In the genomic region with DNA sequence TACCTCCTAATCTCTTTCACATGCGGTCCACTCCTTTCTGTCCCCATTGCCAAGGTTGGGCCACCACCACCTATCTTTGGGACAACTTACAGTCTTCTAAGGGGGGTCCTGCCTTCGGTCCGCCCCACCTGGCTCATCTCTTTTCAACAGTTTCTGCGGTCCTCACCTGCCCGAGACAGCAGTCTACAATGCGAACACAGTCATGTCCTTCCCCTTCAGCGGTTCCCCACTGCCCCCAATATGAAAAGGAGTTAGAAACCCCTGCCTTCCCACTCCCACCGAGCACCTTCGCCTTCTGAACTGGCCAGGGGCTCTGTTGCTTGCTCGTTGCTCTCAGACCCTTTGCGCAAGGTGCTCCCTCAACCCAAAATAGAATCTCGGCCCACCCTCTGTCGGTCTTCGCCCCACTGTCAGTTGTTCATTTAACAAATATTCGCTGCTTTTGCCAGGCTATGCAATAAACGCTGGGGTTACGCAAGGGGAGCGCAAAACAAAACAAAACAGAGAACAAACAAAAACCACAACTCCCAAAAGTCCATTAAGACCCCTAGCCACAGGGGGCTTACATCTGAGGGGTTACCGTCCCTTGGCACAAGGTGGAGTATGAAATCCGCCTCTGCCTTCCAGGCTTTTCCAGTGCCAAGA, we compare ENCODE assay signal across 8 cellular contexts. TPM values are rescaled to one million over a fixed set of nuclear protein-coding genes. Genes with fewer than 3 reads are reported as not detected.
A peak's percentile ranks its signal among the peaks of the same experiment; 100 is the strongest.
DNase-seq lines count a peak whose midpoint lies in the region; ATAC-seq and TF ChIP-seq lines count a peak whose summit lies in the region.

No MANE protein-coding gene starts in this region.

- H3K36me3 ChIP-seq in A673 (ENCODE audit: insufficient read depth, low read length, poor library complexity, severe bottlenecking) (peaks cover 12% of the 10 kb centered on the region), colonic mucosa (no peaks in the 10 kb centered on the region)

- H3K9me3 Mint-ChIP-seq in mesothelial cell of epicardium = peaks cover 6% of the 10 kb centered on the region

- no TSS peak for BruUV-seq in A673 (replicated peaks; lab: Mats Ljungman, UMichigan)

- DNase-seq in A673 (ENCODE audit: low spot score) (no peak), colonic mucosa (no peak), mesothelial cell of epicardium (ENCODE audit: low spot score in 2 of 2, unreplicated experiment in 2 of 2) (no peak), DMS 273 treated with DMSO at 0.1 percent for 48 hours (lab: John Stamatoyannopoulos, UW) (no peak), NCI-H2029 (lab: John Stamatoyannopoulos, UW) (no peak)

- intact Hi-C loops in A673 (cut with micrococcal nuclease; ENCODE audit: unreplicated experiment) = loop anchor here (2.0 kb wide), 1 partner anchor 36 kb away; no protein-coding TSS in a partner anchor
- intact Hi-C loops in colonic mucosa (cut with DNase I) = loop anchor here (5.0 kb wide), 1 partner anchor 36 kb away; no protein-coding TSS in a partner anchor

- TF ChIP-seq EP300 in Ishikawa (IDR thresholded peaks at IDR 0.05; ENCODE audit: borderline replicate concordance) = no peak

- CTCF ChIA-PET in A673 (lab: Charles Lee) = interaction anchor here (1.9 kb wide), 1 partner anchor 36 kb away, joined by 7 read pairs; no protein-coding TSS in a partner anchor

- peak overlapping the region; percentile 64 to 93 for H3K9ac ChIP-seq in colonic mucosa (ENCODE audit: low read depth in 2 of 2, low read length in 2 of 2)

- peaks cover 19% of the 10 kb centered on the region for H3K4me1 Mint-ChIP-seq in mesothelial cell of epicardium

- H3K27me3 Mint-ChIP-seq in mesothelial cell of epicardium (ENCODE audit: low read depth) = peaks cover 11% of the 10 kb centered on the region

- H3K27me3 ChIP-seq in A673 (replicated peaks; ENCODE audit: insufficient read depth, low read depth, low read length, poor library complexity) (no peaks in the 10 kb centered on the region), colonic mucosa (no peaks in the 10 kb centered on the region)

- H3K27ac ChIP-seq in A673 (ENCODE audit: low read depth, low read length, poor library complexity, severe bottlenecking) = peak overlapping the region; percentile 79
- no peak overlapping the region for H3K27ac ChIP-seq in colonic mucosa

- TF ChIP-seq RAD21 in Ishikawa (IDR thresholded peaks at IDR 0.05; ENCODE audit: low read depth) = no peak

- H3K4me3 ChIP-seq in A673 (ENCODE audit: low read depth, low read length, poor library complexity, severe bottlenecking) = peak overlapping the region; percentile 73
- H3K4me3 ChIP-seq in colonic mucosa = peak overlapping the region; percentile 66

- ATAC-seq in GM21717 (IDR thresholded peaks at IDR 0.05; ENCODE audit: unreplicated experiment) (no peak), GM21515 (IDR thresholded peaks at IDR 0.05; ENCODE audit: unreplicated experiment) (no peak)

- H3K9me3 ChIP-seq in A673 (ENCODE audit: low read depth, low read length, poor library complexity, severe bottlenecking) = no peaks in the 10 kb centered on the region
- no peaks in the 10 kb centered on the region for H3K9me3 ChIP-seq in colonic mucosa

- TF ChIP-seq CTCF in A673 (conservative IDR thresholded peaks at IDR 0.05; ENCODE audit: low read depth, low read length) (no peak), colonic mucosa (IDR thresholded peaks at IDR 0.05) (no peak), mesothelial cell of epicardium (IDR thresholded peaks at IDR 0.05; ENCODE audit: unreplicated experiment) (no peak)

- H3K27ac Mint-ChIP-seq in mesothelial cell of epicardium = peak overlapping the region; percentile 23

- H3K4me1 ChIP-seq in A673 (ENCODE audit: insufficient read depth, low read length, poor library complexity, severe bottlenecking) = peaks cover 13% of the 10 kb centered on the region
- no peaks in the 10 kb centered on the region for H3K4me1 ChIP-seq in colonic mucosa

- peak overlapping the region; percentile 98 for H3K4me3 Mint-ChIP-seq in mesothelial cell of epicardium

- POLR2A ChIA-PET in A673 (lab: Charles Lee; ENCODE audit: low non-redundant PET) = no interaction called here

- H3K36me3 Mint-ChIP-seq in mesothelial cell of epicardium = no peaks in the 10 kb centered on the region

TF ChIP-seq in Ishikawa, 13 proteins besides CTCF, POLR2A, EP300 and RAD21:
- no peak for TF ChIP-seq TCF12 (IDR thresholded peaks at IDR 0.05; ENCODE audit: low read depth)
- TF ChIP-seq CEBPB (IDR thresholded peaks at IDR 0.05) = peak; percentile 76
- TF ChIP-seq, protein P1, sequence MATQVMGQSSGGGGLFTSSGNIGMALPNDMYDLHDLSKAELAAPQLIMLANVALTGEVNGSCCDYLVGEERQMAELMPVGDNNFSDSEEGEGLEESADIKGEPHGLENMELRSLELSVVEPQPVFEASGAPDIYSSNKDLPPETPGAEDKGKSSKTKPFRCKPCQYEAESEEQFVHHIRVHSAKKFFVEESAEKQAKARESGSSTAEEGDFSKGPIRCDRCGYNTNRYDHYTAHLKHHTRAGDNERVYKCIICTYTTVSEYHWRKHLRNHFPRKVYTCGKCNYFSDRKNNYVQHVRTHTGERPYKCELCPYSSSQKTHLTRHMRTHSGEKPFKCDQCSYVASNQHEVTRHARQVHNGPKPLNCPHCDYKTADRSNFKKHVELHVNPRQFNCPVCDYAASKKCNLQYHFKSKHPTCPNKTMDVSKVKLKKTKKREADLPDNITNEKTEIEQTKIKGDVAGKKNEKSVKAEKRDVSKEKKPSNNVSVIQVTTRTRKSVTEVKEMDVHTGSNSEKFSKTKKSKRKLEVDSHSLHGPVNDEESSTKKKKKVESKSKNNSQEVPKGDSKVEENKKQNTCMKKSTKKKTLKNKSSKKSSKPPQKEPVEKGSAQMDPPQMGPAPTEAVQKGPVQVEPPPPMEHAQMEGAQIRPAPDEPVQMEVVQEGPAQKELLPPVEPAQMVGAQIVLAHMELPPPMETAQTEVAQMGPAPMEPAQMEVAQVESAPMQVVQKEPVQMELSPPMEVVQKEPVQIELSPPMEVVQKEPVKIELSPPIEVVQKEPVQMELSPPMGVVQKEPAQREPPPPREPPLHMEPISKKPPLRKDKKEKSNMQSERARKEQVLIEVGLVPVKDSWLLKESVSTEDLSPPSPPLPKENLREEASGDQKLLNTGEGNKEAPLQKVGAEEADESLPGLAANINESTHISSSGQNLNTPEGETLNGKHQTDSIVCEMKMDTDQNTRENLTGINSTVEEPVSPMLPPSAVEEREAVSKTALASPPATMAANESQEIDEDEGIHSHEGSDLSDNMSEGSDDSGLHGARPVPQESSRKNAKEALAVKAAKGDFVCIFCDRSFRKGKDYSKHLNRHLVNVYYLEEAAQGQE (IDR thresholded peaks at IDR 0.05; ENCODE audit: low read depth) = no peak
- TF ChIP-seq TAF1 (IDR thresholded peaks at IDR 0.05; ENCODE audit: low read depth) = no peak
- TF ChIP-seq ZBTB7A (IDR thresholded peaks at IDR 0.05; ENCODE audit: low read depth) = peak; percentile 62; the same call in 1 of the 2 replicates
- no peak for TF ChIP-seq TEAD4 (IDR thresholded peaks at IDR 0.05)
- no peak for TF ChIP-seq FOXM1 (IDR thresholded peaks at IDR 0.05; ENCODE audit: borderline replicate concordance, low read depth)
- no peak for TF ChIP-seq CREB1 (IDR thresholded peaks at IDR 0.05; ENCODE audit: low read depth)
- no peak for TF ChIP-seq EGR1 (IDR thresholded peaks at IDR 0.05)
- TF ChIP-seq, protein P2, sequence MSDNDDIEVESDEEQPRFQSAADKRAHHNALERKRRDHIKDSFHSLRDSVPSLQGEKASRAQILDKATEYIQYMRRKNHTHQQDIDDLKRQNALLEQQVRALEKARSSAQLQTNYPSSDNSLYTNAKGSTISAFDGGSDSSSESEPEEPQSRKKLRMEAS (IDR thresholded peaks at IDR 0.05) = no peak
- no peak for TF ChIP-seq YY1 (IDR thresholded peaks at IDR 0.05; ENCODE audit: low read depth)

RNA-seq across cellular contexts. Expression of a gene that starts 0.6 kb away (rescaled TPM):
- total RNA-seq in A673 (2021) (163 and 175 TPM in 2 replicates), colonic mucosa (10 to 100 TPM; 19.9 to 76.9 TPM), mesothelial cell of epicardium (36.3 to 41.9 TPM (median 37.2 TPM) in 3 replicates)

RNA-seq across cellular contexts. Expression of a gene that starts 21.8 kb away (rescaled TPM):
- total RNA-seq in A673 (2021) (not detected in 2 replicates), colonic mucosa (not detected), mesothelial cell of epicardium (not detected in 3 replicates)
